25 cellular contexts compared by ENCODE assay signal in genomic region chr1:11720523-11720922, GRCh38. TPM values are rescaled to one million over a fixed set of nuclear protein-coding genes. Genes with fewer than 3 reads are reported as not detected.
"Had no signal": no experiment of that assay in that cellular context is flagged by ENCODE, and none has a peak within 500 bp of the region (broad histone marks: within the 10 kb centered on the region; RNA-seq: fewer than 3 reads in every experiment).

No MANE protein-coding gene starts in this region.

- H3K27me3 ChIP-seq: colonic mucosa, left lung, upper lobe of right lung, uterus had no signal

- H3K36me3 ChIP-seq: colonic mucosa, esophagus muscularis mucosa, heart right ventricle, left lung, sigmoid colon, transverse colon, upper lobe of right lung, uterus had no signal

- H3K9me3 ChIP-seq: colonic mucosa, esophagus muscularis mucosa, heart right ventricle, left lung, psoas muscle, sigmoid colon, transverse colon, upper lobe of right lung, uterus had no signal

- H3K27me3 Mint-ChIP-seq: dendritic cell treated with granulocyte-macrophage colony-stimulating factor and Interleukin-4, amounts not matched to agents 40 ng/mL and 50 ng/mL, for 4 days; naive thymus-derived CD8-positive, alpha-beta T cell; stimulated activated naive B cell treated with anti-CD40 and anti-IgM and Interleukin-4, amounts not matched to agents 10 μg/mL and 1 μg/mL and 100 μg/mL, for 72 hours; stimulated activated naive CD8-positive, alpha-beta T cell treated with anti-CD3 and anti-CD28 coated beads, Interleukin-15, Interleukin-2, amounts not matched to agents 100 ng/mL and 50 ng/mL, for 24 hours had no signal

- H3K4me3 ChIP-seq: colonic mucosa, uterus had no signal

- H3K4me1 ChIP-seq: colonic mucosa, foreskin keratinocyte, upper lobe of right lung, uterus had no signal

- DNase-seq: colonic mucosa; foreskin keratinocyte; glutamatergic neuron; heart right ventricle; left cardiac atrium; left lung; naive thymus-derived CD8-positive, alpha-beta T cell; psoas muscle; sigmoid colon; stimulated activated CD4-positive, alpha-beta T cell treated with anti-CD3 and anti-CD28 coated beads, Interleukin-2, amount 100 ng/mL, for 24 hours; stimulated activated CD4-positive, alpha-beta T cell treated with anti-CD3 and anti-CD28 coated beads, Interleukin-4, amount 100 ng/mL, for 4 hours; stimulated activated naive B cell treated with anti-CD40 and anti-IgM and Interleukin-4, amounts not matched to agents 10 μg/mL and 1 μg/mL and 100 μg/mL, for 72 hours; transverse colon; upper lobe of right lung; uterus had no signal

- H3K36me3 Mint-ChIP-seq: naive thymus-derived CD8-positive, alpha-beta T cell; stimulated activated naive B cell treated with anti-CD40 and anti-IgM and Interleukin-4, amounts not matched to agents 10 μg/mL and 1 μg/mL and 100 μg/mL, for 72 hours had no signal

- H3K9me3 Mint-ChIP-seq: dendritic cell treated with granulocyte-macrophage colony-stimulating factor and Interleukin-4, amounts not matched to agents 40 ng/mL and 50 ng/mL, for 4 days; naive thymus-derived CD8-positive, alpha-beta T cell; neural crest cell; stimulated activated naive B cell treated with anti-CD40 and anti-IgM and Interleukin-4, amounts not matched to agents 10 μg/mL and 1 μg/mL and 100 μg/mL, for 72 hours; stimulated activated naive CD8-positive, alpha-beta T cell treated with anti-CD3 and anti-CD28 coated beads, Interleukin-15, Interleukin-2, amounts not matched to agents 100 ng/mL and 50 ng/mL, for 24 hours had no signal

- H3K4me3 Mint-ChIP-seq: dendritic cell treated with granulocyte-macrophage colony-stimulating factor and Interleukin-4, amounts not matched to agents 40 ng/mL and 50 ng/mL, for 4 days; neural crest cell; stimulated activated naive CD8-positive, alpha-beta T cell treated with anti-CD3 and anti-CD28 coated beads, Interleukin-15, Interleukin-2, amounts not matched to agents 100 ng/mL and 50 ng/mL, for 24 hours had no signal

RNA-seq across cellular contexts. Expression of gene DRAXIN, which starts 29.0 kb away (rescaled TPM):
- total RNA-seq: foreskin keratinocyte, skeletal muscle tissue had no signal

RNA-seq across cellular contexts. Expression of gene C1orf167, which starts 41.5 kb away (rescaled TPM):
- total RNA-seq: chondrocyte; colonic mucosa; endothelial cell of umbilical vein; epithelial cell of proximal tubule; foreskin keratinocyte; kidney epithelial cell; naive thymus-derived CD8-positive, alpha-beta T cell; neural crest cell; osteoblast had no signal
